Comparison of ENCODE assay signal across 19 cellular contexts in genomic region chr1:9331016-9331415, GRCh38. TPM values are rescaled to one million over a fixed set of nuclear protein-coding genes. Genes with fewer than 3 reads are reported as not detected.
DNase-seq lines count a peak whose midpoint lies in the region; ATAC-seq, FAIRE-seq and TF ChIP-seq lines count a peak whose summit lies in the region.
"Had no signal": no experiment of that assay in that cellular context is flagged by ENCODE, and none has a peak within 500 bp of the region (broad histone marks: within the 10 kb centered on the region; RNA-seq: fewer than 3 reads in every experiment).

No MANE protein-coding gene starts in this region.

- H3K4me3 Mint-ChIP-seq in chondrocyte (ENCODE audit: unreplicated experiment), result no peak overlapping the region
- H3K4me3 Mint-ChIP-seq: B cell; CD4-positive, CD25-positive, alpha-beta regulatory T cell; T-cell had no signal

- no peaks in the 10 kb centered on the region for H3K9me3 ChIP-seq in HCT116 (ENCODE audit: control insufficient read depth in 1 of 2, insufficient read depth in 1 of 2, low read depth in 1 of 2, low read length in 2 of 2)
- no peaks in the 10 kb centered on the region for H3K9me3 ChIP-seq in small intestine (ENCODE audit: control insufficient read depth, low read depth)
- H3K9me3 ChIP-seq: MG63 had no signal

- CTCF ChIA-PET in HCT116 (lab: Charles Lee), result no interaction called here

- TF ChIP-seq RAD21 in HCT116 (IDR thresholded peaks at IDR 0.05; ENCODE audit: low read depth), result no peak

- H3K27me3 ChIP-seq in HCT116 (ENCODE audit: insufficient read depth, low read length) (no peaks in the 10 kb centered on the region), small intestine (ENCODE audit: control insufficient read depth in 2 of 2, insufficient read depth in 2 of 2, low read length in 2 of 2) (no peaks in the 10 kb centered on the region)
- H3K27me3 ChIP-seq: MG63 had no signal

- WGBS in small intestine, 3 donors, result 18 to 56% (median 21%) methylated on average over 8 of the region's 8 CpGs

- H3K27ac ChIP-seq in HCT116 (ENCODE audit: low read depth, low read length) (no peak overlapping the region), small intestine (ENCODE audit: low read depth in 1 of 2, low read length in 1 of 2) (peak overlapping the region; percentile 62 to 71)
- H3K27ac ChIP-seq: KMS-11, SK-N-MC had no signal

- H3K27ac Mint-ChIP-seq in chondrocyte (ENCODE audit: unreplicated experiment), result peak overlapping the region; percentile 90
- H3K27ac Mint-ChIP-seq: B cell, T-cell had no signal

- POLR2A ChIA-PET in HCT116 (lab: Charles Lee), result interaction anchor here (0.7 kb wide), 1 partner anchor 9 kb away, joined by 7 read pairs; no protein-coding TSS in a partner anchor

- H3K9me2 ChIP-seq in HCT116 (ENCODE audit: insufficient read depth), result no peaks in the 10 kb centered on the region

- DNase-seq in HCT116 (ENCODE audit: low read depth, low spot score) (no peak), NCI-H2029 treated with DMSO at 0.1 percent for 48 hours (lab: John Stamatoyannopoulos, UW) (peak; percentile 27), chondrocyte (ENCODE audit: low spot score) (no peak), small intestine (peak; percentile 97)
- no peak for DNase-seq in activated CD4-positive, alpha-beta T cell treated with anti-CD3 and anti-CD28 coated beads for 48 hours
- DNase-seq in stimulated activated naive CD4-positive, alpha-beta T cell (lab: John Stamatoyannopoulos, UW), result no peak
- DNase-seq: CD4-positive, CD25-positive, alpha-beta regulatory T cell; NCI-H1092; NCI-H1694; NCI-H345; OCI-M1; T-cell had no signal

- H3K4me1 Mint-ChIP-seq in chondrocyte (ENCODE audit: low read depth), result peaks cover 91% of the 10 kb centered on the region

- no peak for ATAC-seq in HCT116
- ATAC-seq in GM18502 (IDR thresholded peaks at IDR 0.05; ENCODE audit: poor library complexity, unreplicated experiment), result no peak
- ATAC-seq: HepG2, T-cell had no signal

- peaks cover 6 to 22% of the 10 kb centered on the region in 2 experiments; a peak in 3 of 4 replicates for H3K4me1 ChIP-seq in HCT116 (ENCODE audit: control insufficient read depth in 1 of 2, insufficient read depth in 2 of 2, low read length in 2 of 2)
- peaks cover 5 to 6% of the 10 kb centered on the region in 2 donors for H3K4me1 ChIP-seq in small intestine (ENCODE audit: control insufficient read depth in 2 of 2, insufficient read depth in 1 of 2, low read depth in 1 of 2, low read length in 1 of 2)

- no peaks in the 10 kb centered on the region for H3K27me3 Mint-ChIP-seq in chondrocyte (ENCODE audit: low read depth)
- H3K27me3 Mint-ChIP-seq: B cell; CD4-positive, CD25-positive, alpha-beta regulatory T cell; T-cell had no signal

- H3K36me3 Mint-ChIP-seq in chondrocyte (ENCODE audit: low read depth), result peaks cover 26% of the 10 kb centered on the region
- H3K36me3 Mint-ChIP-seq: T-cell had no signal

- H3K4me3 ChIP-seq in HCT116 (replicated peaks in 1 of 2; ENCODE audit: low read depth in 1 of 2, low read length in 2 of 2) (no peak overlapping the region), small intestine (ENCODE audit: low read depth in 1 of 2, low read length in 2 of 2) (no peak overlapping the region)
- H3K4me3 ChIP-seq: MG63, SK-N-MC had no signal

- RAD21 ChIA-PET in HCT116 (lab: Charles Lee; ENCODE audit: low non-redundant PET in 1 of 2, low total read pairs in 2 of 2, uncharacterized antibody in 2 of 2, unreplicated experiment in 2 of 2), result no interaction called here

- intact Hi-C loops in HCT116 (cut with micrococcal nuclease), result no loop called here

- no peaks in the 10 kb centered on the region for H3K9me3 Mint-ChIP-seq in chondrocyte (ENCODE audit: low read depth)
- H3K9me3 Mint-ChIP-seq: CD4-positive, CD25-positive, alpha-beta regulatory T cell; T-cell had no signal

- TF ChIP-seq CTCF in HCT116 (IDR thresholded peaks at IDR 0.05 in 2 of 3, conservative IDR thresholded peaks at IDR 0.05 in 1 of 3; ENCODE audit: borderline replicate concordance in 1 of 3, insufficient read depth in 1 of 3, low read depth in 2 of 3, low read length in 2 of 3) (no peak), chondrocyte (IDR thresholded peaks at IDR 0.05) (no peak)

- no peak for TF ChIP-seq POLR2A in HCT116 (IDR thresholded peaks at IDR 0.05; ENCODE audit: borderline replicate concordance, extremely low read depth, insufficient read depth, insufficient read length)

- no peak overlapping the region for H3K9ac ChIP-seq in HCT116 (ENCODE audit: low read length)
- H3K9ac ChIP-seq: KMS-11 had no signal

- H3K36me3 ChIP-seq in HCT116 (ENCODE audit: control insufficient read depth in 1 of 2, insufficient read depth in 2 of 2, low read length in 2 of 2) (no peaks in the 10 kb centered on the region), small intestine (ENCODE audit: control insufficient read depth in 2 of 2, insufficient read depth in 2 of 2, low read length in 2 of 2) (no peaks in the 10 kb centered on the region)
- H3K36me3 ChIP-seq: MG63 had no signal

- FAIRE-seq in small intestine (lab: Jason Lieb, UNC), result no peak
- FAIRE-seq: GM19239, HepG2 had no signal

- H2AFZ ChIP-seq in HCT116 (ENCODE audit: low read depth, low read length, poor library complexity, severe bottlenecking), result no peak overlapping the region

- peaks cover 14% of the 10 kb centered on the region; the same call in 1 of the 2 replicates for H3K79me2 ChIP-seq in HCT116 (ENCODE audit: insufficient read depth, low read length)

- peak overlapping the region; percentile 51 for H3K4me2 ChIP-seq in HCT116 (ENCODE audit: low read length)
- H3K4me2 ChIP-seq: KMS-11 had no signal

- no peaks in the 10 kb centered on the region for H4K20me1 ChIP-seq in HCT116 (ENCODE audit: insufficient read depth)

- no TSS peak for BruUV-seq in HCT116 (replicated peaks; lab: Mats Ljungman, UMichigan)

TF ChIP-seq in HCT116, 20 proteins besides CTCF, POLR2A, EP300 and RAD21:
- TF ChIP-seq TCF7L2 (IDR thresholded peaks at IDR 0.05; ENCODE audit: borderline replicate concordance, extremely low read depth, insufficient read depth, insufficient read length), result no peak
- TF ChIP-seq REST (IDR thresholded peaks at IDR 0.05; ENCODE audit: low read depth), result no peak
- no peak for TF ChIP-seq JUND (IDR thresholded peaks at IDR 0.05)
- no peak for TF ChIP-seq EZH2 (IDR thresholded peaks at IDR 0.05)
- TF ChIP-seq MAX (IDR thresholded peaks at IDR 0.05), result no peak
- no peak for TF ChIP-seq YY1 (IDR thresholded peaks at IDR 0.05; ENCODE audit: extremely low read depth, insufficient replicate concordance, low read depth, low read length)
- TF ChIP-seq ELF1 (IDR thresholded peaks at IDR 0.05; ENCODE audit: borderline replicate concordance, low read depth), result no peak
- TF ChIP-seq POLR2AphosphoS5 (IDR thresholded peaks at IDR 0.05; ENCODE audit: low read depth, low read length), result no peak
- no peak for TF ChIP-seq ZBTB33 (IDR thresholded peaks at IDR 0.05; ENCODE audit: extremely low read depth, insufficient replicate concordance, low read length)
- no peak for TF ChIP-seq EGR1 (IDR thresholded peaks at IDR 0.05; ENCODE audit: low read depth)
- no peak for TF ChIP-seq ZFX (IDR thresholded peaks at IDR 0.05)
- no peak for TF ChIP-seq CBX3 (IDR thresholded peaks at IDR 0.05; ENCODE audit: low read depth)
- no peak for TF ChIP-seq ZNF274 (IDR thresholded peaks at IDR 0.05; ENCODE audit: low read depth, low read length)
- TF ChIP-seq FOSL1 (IDR thresholded peaks at IDR 0.05; ENCODE audit: low read depth), result no peak
- no peak for TF ChIP-seq SP1 (IDR thresholded peaks at IDR 0.05; ENCODE audit: low read depth)

RNA-seq across cellular contexts. Expression of gene SPSB1, which starts 38.3 kb away (rescaled TPM):
- 10.8 TPM for total RNA-seq in HCT116 (2021; ENCODE audit: unreplicated experiment)
- 10.1 and 10.3 TPM in 2 replicates for polyA plus RNA-seq in HCT116 (2012)
- total RNA-seq in chondrocyte, result 164 to 184 TPM (median 173 TPM) in 3 replicates
- 10 to 100 TPM; 30.0 to 69.1 (median 35.3) TPM for polyA plus RNA-seq in small intestine

Comparison
In these comparisons a context has a peak if more than half of its experiments do, and no peak if none do; other contexts are left out.
1. DNase-seq: peak in NCI-H2029 treated with DMSO at 0.1 percent for 48 hours (single experiment) and small intestine (single experiment); none in HCT116 (single experiment), chondrocyte (single experiment), activated CD4-positive, alpha-beta T cell treated with anti-CD3 and anti-CD28 coated beads for 48 hours (single experiment) and stimulated activated naive CD4-positive, alpha-beta T cell (0 of 6).
2. RNA of gene SPSB1, which starts 38.3 kb away (total RNA-seq): 164 to 184 TPM in chondrocyte; 10.8 TPM in HCT116 (single experiment); every median in the first group is over 10 times any median in the second.